ENCODE assay signal across 15 cellular contexts in the genomic region with DNA sequence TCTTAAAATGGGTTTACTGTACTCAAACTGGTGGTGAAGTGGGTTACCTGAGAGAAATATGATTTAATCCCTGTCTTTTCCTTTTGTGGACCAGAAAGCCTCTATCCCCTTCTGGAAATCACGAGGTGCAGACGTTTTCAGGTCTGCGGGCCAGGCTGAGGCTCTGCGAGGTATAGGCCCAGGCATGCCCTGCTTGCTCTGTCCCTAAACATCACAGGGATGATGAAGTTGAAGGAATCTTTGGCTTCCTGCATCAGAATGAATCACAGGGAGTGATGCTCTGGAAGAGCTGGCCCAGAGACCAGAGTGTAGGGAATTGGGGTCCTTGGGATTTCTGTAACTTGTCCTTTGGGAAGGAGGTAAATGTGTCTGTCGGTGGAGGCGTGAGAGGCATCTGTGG. TPM values are rescaled to one million over a fixed set of nuclear protein-coding genes. Genes with fewer than 3 reads are reported as not detected.
A peak's percentile ranks its signal among the peaks of the same experiment; 100 is the strongest.
DNase-seq lines count a peak whose midpoint lies in the region; ATAC-seq, FAIRE-seq and TF ChIP-seq lines count a peak whose summit lies in the region.
"Had no signal": no experiment of that assay in that cellular context is flagged by ENCODE, and none has a peak within 500 bp of the region (broad histone marks: within the 10 kb centered on the region; RNA-seq: fewer than 3 reads in every experiment).

No MANE protein-coding gene starts in this region.

- TF ChIP-seq EP300 in A549 (IDR thresholded peaks at IDR 0.05) (no peak), H1 (IDR thresholded peaks at IDR 0.05; ENCODE audit: borderline replicate concordance in 1 of 2, low read depth in 2 of 2, low read length in 2 of 2) (no peak)

- no peak overlapping the region for H3K56ac ChIP-seq in H1 (replicated peaks; ENCODE audit: insufficient read length, low read depth, low read length)

- POLR2A ChIA-PET in A549 (lab: Yijun Ruan, JAX), result no interaction called here
- POLR2A ChIA-PET in H1 (lab: Charles Lee; ENCODE audit: partially characterized antibody), result interaction anchor here (0.6 to 1.6 kb wide), 3 partner anchors 11 to 229 kb away, joined by 3 to 5 read pairs (median 3); partner anchors contain the start of gene CEBPG

- FAIRE-seq in A549 (lab: Jason Lieb, UNC) (peak; percentile 18), H1 (lab: Jason Lieb, UNC) (no peak)

- H4K91ac ChIP-seq in H1 (replicated peaks; ENCODE audit: insufficient read length, low read length), result peak overlapping the region; percentile 8

- CTCF ChIA-PET in A549 (lab: Yijun Ruan, JAX) (interaction anchor here (0.6 to 1.9 kb wide), 4 partner anchors 12 to 174 kb away, joined by 3 to 5 read pairs (median 3); no protein-coding TSS in a partner anchor), H1 (lab: Charles Lee; ENCODE audit: partially characterized antibody) (no interaction called here)

- peaks cover 44% of the 10 kb centered on the region for H3K9me3 ChIP-seq in A549
- H3K9me3 ChIP-seq in RWPE2 (ENCODE audit: severe bottlenecking), result no peaks in the 10 kb centered on the region
- H3K9me3 ChIP-seq in H1 (ENCODE audit: insufficient read depth in 2 of 2, low read depth in 1 of 2, low read length in 1 of 2), result peaks cover 9 to 11% of the 10 kb centered on the region in 2 experiments; a peak in 3 of 4 replicates

- peak overlapping the region; percentile 62; the same call in 1 of the 2 replicates for H2BK12ac ChIP-seq in H1 (ENCODE audit: low read depth, low read length)

- H4K8ac ChIP-seq in H1 (ENCODE audit: extremely low read depth, insufficient read depth, low read length), result no peak overlapping the region

- H3K36me3 ChIP-seq in RWPE2 (ENCODE audit: low read depth), result no peaks in the 10 kb centered on the region
- H3K36me3 ChIP-seq in H1 (ENCODE audit: control insufficient read depth in 2 of 4, insufficient read depth in 4 of 4, low read length in 3 of 4), result no peaks in the 10 kb centered on the region
- H3K36me3 ChIP-seq: BLaER1 had no signal

- H3K9ac ChIP-seq in H1 (replicated peaks in 1 of 4; ENCODE audit: extremely low read depth in 1 of 4, low read depth in 3 of 4, low read length in 3 of 4), result no peak overlapping the region
- H3K9ac ChIP-seq: BLaER1 had no signal

- no peak overlapping the region for H3K23ac ChIP-seq in H1 (ENCODE audit: insufficient read length)

- H4K20me1 ChIP-seq in H1 (replicated peaks in 1 of 2; ENCODE audit: control insufficient read depth in 1 of 2, insufficient read depth in 2 of 2, low read length in 2 of 2), result no peaks in the 10 kb centered on the region
- H4K20me1 ChIP-seq: BLaER1 had no signal

- no peak overlapping the region for H3K18ac ChIP-seq in H1 (ENCODE audit: extremely low read depth, low read length)

- H3K4me3 ChIP-seq in A549 (no peak overlapping the region), RWPE2 (ENCODE audit: severe bottlenecking) (no peak overlapping the region), H1 (ENCODE audit: extremely low read depth in 1 of 4, insufficient read depth in 2 of 4, low read depth in 3 of 4, low read length in 4 of 4) (no peak overlapping the region)
- H3K4me3 ChIP-seq: BLaER1 had no signal

- no peak overlapping the region for H3K14ac ChIP-seq in H1 (ENCODE audit: insufficient read length)

- H2BK5ac ChIP-seq in H1 (ENCODE audit: low read depth, low read length), result peak overlapping the region; percentile 68; the same call in 1 of the 2 replicates

- no peak overlapping the region for H4K5ac ChIP-seq in H1 (ENCODE audit: insufficient read length, low read depth, low read length)

- no peaks in the 10 kb centered on the region for H3K4me1 ChIP-seq in A549
- H3K4me1 ChIP-seq in RWPE2 (ENCODE audit: insufficient read depth, poor library complexity, severe bottlenecking), result no peaks in the 10 kb centered on the region
- peaks cover 1 to 4% (median 3%) of the 10 kb centered on the region in 4 experiments; a peak in 5 of 7 replicates for H3K4me1 ChIP-seq in H1 (replicated peaks in 1 of 4; ENCODE audit: control insufficient read depth in 3 of 4, insufficient read depth in 4 of 4, low read length in 3 of 4)
- H3K4me1 ChIP-seq: Caco-2 had no signal

- no peaks in the 10 kb centered on the region for H3K23me2 ChIP-seq in H1 (ENCODE audit: low read depth, low read length)

- H3K4ac ChIP-seq in H1 (replicated peaks; ENCODE audit: insufficient read length, low read depth, low read length), result no peak overlapping the region

- H3K79me2 ChIP-seq in H1 (ENCODE audit: control insufficient read depth in 1 of 2, insufficient read depth in 2 of 2, low read length in 2 of 2), result no peaks in the 10 kb centered on the region

- H2AK5ac ChIP-seq in H1 (ENCODE audit: low read depth, low read length), result no peak overlapping the region

- H3K27me3 ChIP-seq in RWPE2 (ENCODE audit: insufficient read depth, poor library complexity, severe bottlenecking), result no peaks in the 10 kb centered on the region
- no peaks in the 10 kb centered on the region for H3K27me3 ChIP-seq in H1 (replicated peaks in 1 of 4; ENCODE audit: control insufficient read depth in 3 of 4, extremely low read depth in 1 of 4, insufficient read depth in 3 of 4, low read length in 3 of 4)
- H3K27me3 ChIP-seq: BLaER1 had no signal

- TF ChIP-seq POLR2A in A549 (IDR thresholded peaks at IDR 0.05; ENCODE audit: low read length), result no peak
- no peak for TF ChIP-seq POLR2A in H1 (IDR thresholded peaks at IDR 0.05; ENCODE audit: control extremely low read depth in 1 of 2, low read depth in 2 of 2, low read length in 2 of 2)

- WGBS in A549 (ENCODE audit: missing lambda C conversion rate), result 13% methylated on average over 6 of the region's 6 CpGs
- 84% methylated on average over 6 of the region's 6 CpGs; no CpG with 5 or more reads in 1 of the 2 experiments for WGBS in H1 (ENCODE audit: extremely low coverage in 1 of 2, insufficient coverage in 1 of 2, insufficient read length in 1 of 2, insufficient replicate concordance in 2 of 2, low coverage in 1 of 2, low lambda C conversion rate in 2 of 2, missing lambda C conversion rate in 1 of 2), 2 experiments

- H3K4me2 ChIP-seq in A549 (no peak overlapping the region), H1 (ENCODE audit: insufficient read depth in 1 of 2, low read depth in 2 of 2, low read length in 2 of 2) (0 out of 4 replicates have a peak overlapping the region, but pooled peaks of 1 of the 2 experiments have one; percentile 32)
- H3K4me2 ChIP-seq: BLaER1 had no signal

- H2BK20ac ChIP-seq in H1 (ENCODE audit: low read length), result peak overlapping the region; percentile 52; the same call in 1 of the 2 replicates

- H3K27ac ChIP-seq in A549 (no peak overlapping the region), RWPE2 (ENCODE audit: poor library complexity, severe bottlenecking) (no peak overlapping the region), H1 (ENCODE audit: low read depth, low read length) (no peak overlapping the region)
- H3K27ac ChIP-seq: 22Rv1, BLaER1 had no signal

- no peak overlapping the region for H2BK120ac ChIP-seq in H1 (replicated peaks; ENCODE audit: low read depth, low read length)

- no peak overlapping the region for H2BK15ac ChIP-seq in H1 (ENCODE audit: low read length)

- H2AFZ ChIP-seq in H1 (ENCODE audit: low read length), result peak overlapping the region; percentile 92

- ATAC-seq in A549, result no peak; a peak in 1 of 6 replicates
- ATAC-seq in RWPE2 (ENCODE audit: low read depth), result peak; percentile 27; the same call in 1 of the 3 replicates
- no peak for ATAC-seq in left colon

- no peaks in the 10 kb centered on the region for H3K79me1 ChIP-seq in H1 (ENCODE audit: low read depth, low read length)

- intact Hi-C loops in left colon (cut with DNase I, micrococcal nuclease), result no loop called here

- DNase-seq in NCI-H1417 (lab: John Stamatoyannopoulos, UW), result peak in 2 of 3 experiments; percentile 61 to 69
- no peak for DNase-seq in NCI-H1417 treated with DMSO at 0.1 percent for 48 hours (lab: John Stamatoyannopoulos, UW)
- DNase-seq in A549 (ENCODE audit: low read depth in 1 of 2, low spot score in 1 of 2), result no peak
- no peak for DNase-seq in RWPE2 (ENCODE audit: low spot score)
- no peak for DNase-seq in H1 (ENCODE audit: low read depth in 1 of 2, low spot score in 2 of 2)
- DNase-seq in left colon, result no peak
- no peak for DNase-seq in KG1 (lab: John Stamatoyannopoulos, UW)
- DNase-seq in DMS53 (lab: John Stamatoyannopoulos, UW), result no peak
- DNase-seq: AML-193; Caco-2; CD8-positive, alpha-beta memory T cell; H7 had no signal

- TF ChIP-seq CTCF in A549 (IDR thresholded peaks at IDR 0.05), result no peak
- no peak for TF ChIP-seq CTCF in RWPE2 (IDR thresholded peaks at IDR 0.05; ENCODE audit: poor library complexity, severe bottlenecking)
- no peak for TF ChIP-seq CTCF in H1 (IDR thresholded peaks at IDR 0.05; ENCODE audit: control extremely low read depth in 1 of 3, insufficient read depth in 1 of 3, low read depth in 1 of 3, low read length in 3 of 3)

- TF ChIP-seq RAD21 in A549 (conservative IDR thresholded peaks at IDR 0.05 in 1 of 2, IDR thresholded peaks at IDR 0.05 in 1 of 2), result no peak
- no peak for TF ChIP-seq RAD21 in H1 (IDR thresholded peaks at IDR 0.05 in 1 of 2, conservative IDR thresholded peaks at IDR 0.05 in 1 of 2; ENCODE audit: low read depth in 2 of 2, low read length in 2 of 2)

TF ChIP-seq in A549, 52 proteins besides CTCF, POLR2A, EP300 and RAD21 (continues in another document):
- TF ChIP-seq FOSB (CRISPR knock-in tag; IDR thresholded peaks at IDR 0.05), result no peak
- no peak for TF ChIP-seq RFX5 (IDR thresholded peaks at IDR 0.05)
- TF ChIP-seq ZC3H11A (IDR thresholded peaks at IDR 0.05), result no peak
- TF ChIP-seq HEYL (CRISPR knock-in tag; IDR thresholded peaks at IDR 0.05), result no peak

TF ChIP-seq in H1, 55 proteins besides CTCF, POLR2A, EP300 and RAD21 (continues in another document):
- TF ChIP-seq TBP (IDR thresholded peaks at IDR 0.05; ENCODE audit: low read depth, low read length) (no peak), JUND (IDR thresholded peaks at IDR 0.05; ENCODE audit: low read length) (no peak), CREB1 (IDR thresholded peaks at IDR 0.05) (no peak), SRF (IDR thresholded peaks at IDR 0.05; ENCODE audit: low read depth, low read length) (no peak), POU5F1 (IDR thresholded peaks at IDR 0.05; ENCODE audit: low read depth, low read length) (no peak)

RNA-seq across cellular contexts. Expression of gene CHST8, which starts 18.4 kb away (rescaled TPM):
- polyA plus RNA-seq in A549 (2011; rRNA removed), result not detected in 2 replicates
- polyA plus RNA-seq in A549 (2012; cell fraction: cytosol; rRNA removed), result 0.07 and 0.08 TPM in 2 replicates
- polyA plus RNA-seq in A549 (2012; cell fraction: nucleus; rRNA removed), result 0.06 TPM in 1 of 2 replicates, not detected in the other
- polyA plus RNA-seq in A549 (2017; fragmentation: RNase III; extraction: RNeasy Plus Mini Kit Qiagen cat#74134 plus additional on column Dnase treatment), result not detected in 3 replicates
- not detected in 2 replicates for polyA minus RNA-seq in A549 (2011; rRNA and poly(A)+ RNA removed)
- 9.9 and 10.8 TPM in 2 replicates for total RNA-seq in H1 (2021; fragmentation: NEBNext Ultra II Directional; extraction: Animal tissue kit (Norgen Biotek cat#: 25700))
- polyA plus RNA-seq in H1 (2011; rRNA removed), result 28.2 and 31.7 TPM in 2 replicates
- 18.3 TPM for polyA plus RNA-seq in H1 (2011; cell fraction: cytosol; rRNA removed)
- polyA plus RNA-seq in H1 (2011; cell fraction: nucleus; rRNA removed), result 17.5 TPM
- 8.5 to 16.5 TPM (median 13.2 TPM) in 4 replicates for polyA plus RNA-seq in H1 (2012, experiment 1 of 2)
- 13.0 TPM for polyA plus RNA-seq in H1 (2012, experiment 2 of 2)
- polyA plus RNA-seq in H1 (2013, experiment 1 of 2), result 28.1 TPM
- polyA plus RNA-seq in H1 (2013, experiment 2 of 2), result 23.8 TPM
- polyA minus RNA-seq in H1 (2011; rRNA and poly(A)+ RNA removed), result 4.3 and 4.8 TPM in 2 replicates
- polyA minus RNA-seq in H1 (2011; cell fraction: cytosol; rRNA and poly(A)+ RNA removed), result 12.9 TPM
- 8.1 TPM for polyA minus RNA-seq in H1 (2011; cell fraction: nucleus; rRNA and poly(A)+ RNA removed)
- not detected for total RNA-seq in left colon
- total RNA-seq: Caco-2; CD8-positive, alpha-beta memory T cell; HT-29 had no signal
- polyA plus RNA-seq: CD8-positive, alpha-beta memory T cell had no signal

Comparison
In these comparisons a context has a peak if more than half of its experiments do, and no peak if none do; other contexts are left out.
1. DNase-seq: peak in NCI-H1417 (2 of 3); none in NCI-H1417 treated with DMSO at 0.1 percent for 48 hours (single experiment), A549 (0 of 2), RWPE2 (single experiment), H1 (0 of 2), left colon (0 of 2), KG1 (single experiment) and DMS53 (single experiment).
2. RNA of gene CHST8, which starts 18.4 kb away (total RNA-seq): 9.9 to 10.8 TPM in H1; not detected in left colon; every median in the first group is over 10 times any median in the second.